ENCODE assay signal across 1 cellular context in the genomic region with DNA sequence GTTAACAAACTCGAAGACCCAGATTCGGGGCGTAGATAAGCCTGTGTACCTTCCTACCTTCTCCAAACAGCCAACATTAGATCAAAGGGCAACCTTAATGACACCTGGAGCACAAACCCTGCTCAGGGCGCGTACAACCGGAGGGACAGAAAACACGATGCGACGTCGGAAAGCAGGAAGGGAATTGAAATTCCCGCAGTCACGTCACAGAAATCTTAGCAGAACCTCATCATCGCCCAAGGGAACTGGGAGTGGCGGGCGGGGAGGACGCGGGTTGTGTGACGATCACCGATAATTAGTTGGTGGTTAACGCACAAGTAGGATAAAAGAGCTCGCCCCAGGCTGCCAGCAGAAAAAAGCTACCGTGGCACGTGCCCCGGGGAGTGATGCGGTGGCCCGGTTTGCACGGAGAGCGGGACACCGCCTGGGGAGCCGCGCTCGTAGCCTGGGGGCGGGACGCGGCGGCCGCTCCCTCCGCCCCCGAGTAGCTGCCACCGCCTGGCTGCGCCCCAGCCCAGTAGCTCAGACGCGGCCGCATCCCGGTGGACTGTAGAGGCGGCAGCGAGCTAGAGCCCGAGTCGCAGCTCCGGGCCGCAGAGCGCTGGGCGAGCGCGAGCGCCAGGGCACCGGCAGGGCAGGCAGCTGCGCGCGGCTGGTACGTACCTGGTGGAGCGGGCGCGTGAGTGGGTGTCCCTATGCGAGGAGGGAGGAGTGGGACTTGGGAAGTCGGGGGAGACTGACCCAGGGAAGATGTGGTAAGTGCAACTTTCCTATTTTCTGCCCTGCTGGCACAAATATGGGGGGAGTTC.
TF ChIP-seq lines count a peak whose summit lies in the region.

A gene with protein sequence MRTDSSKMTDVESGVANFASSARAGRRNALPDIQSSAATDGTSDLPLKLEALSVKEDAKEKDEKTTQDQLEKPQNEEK (plus strand): TSS at position 525 of the 809 bp plus-strand sequence. CDS start 107,390 bp downstream, outside the sequence.

TF ChIP-seq in HEK293, 187 proteins besides CTCF, POLR2A, EP300 and RAD21 (continued from another document and continues in another):
- TF ChIP-seq, protein P1, sequence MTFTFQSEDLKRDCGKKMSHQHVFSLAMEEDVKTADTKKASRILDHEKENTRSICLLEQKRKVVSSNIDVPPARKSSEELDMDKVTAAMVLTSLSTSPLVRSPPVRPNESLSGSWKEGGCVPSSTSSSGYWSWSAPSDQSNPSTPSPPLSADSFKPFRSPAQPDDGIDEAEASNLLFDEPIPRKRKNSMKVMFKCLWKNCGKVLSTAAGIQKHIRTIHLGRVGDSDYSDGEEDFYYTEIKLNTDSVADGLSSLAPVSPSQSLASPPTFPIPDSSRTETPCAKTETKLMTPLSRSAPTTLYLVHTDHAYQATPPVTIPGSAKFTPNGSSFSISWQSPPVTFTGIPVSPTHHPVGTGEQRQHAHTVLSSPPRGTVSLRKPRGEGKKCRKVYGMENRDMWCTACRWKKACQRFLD (tag by site-specific recombination; IDR thresholded peaks at IDR 0.05) = no peak
- TF ChIP-seq, protein P2, sequence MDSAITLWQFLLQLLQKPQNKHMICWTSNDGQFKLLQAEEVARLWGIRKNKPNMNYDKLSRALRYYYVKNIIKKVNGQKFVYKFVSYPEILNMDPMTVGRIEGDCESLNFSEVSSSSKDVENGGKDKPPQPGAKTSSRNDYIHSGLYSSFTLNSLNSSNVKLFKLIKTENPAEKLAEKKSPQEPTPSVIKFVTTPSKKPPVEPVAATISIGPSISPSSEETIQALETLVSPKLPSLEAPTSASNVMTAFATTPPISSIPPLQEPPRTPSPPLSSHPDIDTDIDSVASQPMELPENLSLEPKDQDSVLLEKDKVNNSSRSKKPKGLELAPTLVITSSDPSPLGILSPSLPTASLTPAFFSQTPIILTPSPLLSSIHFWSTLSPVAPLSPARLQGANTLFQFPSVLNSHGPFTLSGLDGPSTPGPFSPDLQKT (IDR thresholded peaks at IDR 0.05; ENCODE audit: borderline replicate concordance, low read depth, low read length) = no peak
- peak; percentile 93 for TF ChIP-seq ZSCAN30 (tag by site-specific recombination; IDR thresholded peaks at IDR 0.05)
- TF ChIP-seq, protein P3, sequence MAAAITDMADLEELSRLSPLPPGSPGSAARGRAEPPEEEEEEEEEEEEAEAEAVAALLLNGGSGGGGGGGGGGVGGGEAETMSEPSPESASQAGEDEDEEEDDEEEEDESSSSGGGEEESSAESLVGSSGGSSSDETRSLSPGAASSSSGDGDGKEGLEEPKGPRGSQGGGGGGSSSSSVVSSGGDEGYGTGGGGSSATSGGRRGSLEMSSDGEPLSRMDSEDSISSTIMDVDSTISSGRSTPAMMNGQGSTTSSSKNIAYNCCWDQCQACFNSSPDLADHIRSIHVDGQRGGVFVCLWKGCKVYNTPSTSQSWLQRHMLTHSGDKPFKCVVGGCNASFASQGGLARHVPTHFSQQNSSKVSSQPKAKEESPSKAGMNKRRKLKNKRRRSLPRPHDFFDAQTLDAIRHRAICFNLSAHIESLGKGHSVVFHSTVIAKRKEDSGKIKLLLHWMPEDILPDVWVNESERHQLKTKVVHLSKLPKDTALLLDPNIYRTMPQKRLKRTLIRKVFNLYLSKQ (tag by site-specific recombination; IDR thresholded peaks at IDR 0.05; ENCODE audit: borderline replicate concordance) = no peak
- TF ChIP-seq ZNF174 (tag by site-specific recombination; IDR thresholded peaks at IDR 0.05) = no peak
- TF ChIP-seq, protein P4, sequence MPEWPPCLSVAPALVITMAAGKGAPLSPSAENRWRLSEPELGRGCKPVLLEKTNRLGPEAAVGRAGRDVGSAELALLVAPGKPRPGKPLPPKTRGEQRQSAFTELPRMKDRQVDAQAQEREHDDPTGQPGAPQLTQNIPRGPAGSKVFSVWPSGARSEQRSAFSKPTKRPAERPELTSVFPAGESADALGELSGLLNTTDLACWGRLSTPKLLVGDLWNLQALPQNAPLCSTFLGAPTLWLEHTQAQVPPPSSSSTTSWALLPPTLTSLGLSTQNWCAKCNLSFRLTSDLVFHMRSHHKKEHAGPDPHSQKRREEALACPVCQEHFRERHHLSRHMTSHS (tag by site-specific recombination; IDR thresholded peaks at IDR 0.05) = 0 out of 2 replicates have a peak, but pooled peaks have one; percentile 18
- no peak for TF ChIP-seq ZNF624 (tag by site-specific recombination; IDR thresholded peaks at IDR 0.05)
- TF ChIP-seq ZBTB1 (tag by site-specific recombination; IDR thresholded peaks at IDR 0.05) = no peak
- 0 out of 2 replicates have a peak, but pooled peaks have one; percentile 23 for TF ChIP-seq ZNF76 (tag by site-specific recombination; IDR thresholded peaks at IDR 0.05; ENCODE audit: borderline replicate concordance, low read depth)
- TF ChIP-seq, protein P5, sequence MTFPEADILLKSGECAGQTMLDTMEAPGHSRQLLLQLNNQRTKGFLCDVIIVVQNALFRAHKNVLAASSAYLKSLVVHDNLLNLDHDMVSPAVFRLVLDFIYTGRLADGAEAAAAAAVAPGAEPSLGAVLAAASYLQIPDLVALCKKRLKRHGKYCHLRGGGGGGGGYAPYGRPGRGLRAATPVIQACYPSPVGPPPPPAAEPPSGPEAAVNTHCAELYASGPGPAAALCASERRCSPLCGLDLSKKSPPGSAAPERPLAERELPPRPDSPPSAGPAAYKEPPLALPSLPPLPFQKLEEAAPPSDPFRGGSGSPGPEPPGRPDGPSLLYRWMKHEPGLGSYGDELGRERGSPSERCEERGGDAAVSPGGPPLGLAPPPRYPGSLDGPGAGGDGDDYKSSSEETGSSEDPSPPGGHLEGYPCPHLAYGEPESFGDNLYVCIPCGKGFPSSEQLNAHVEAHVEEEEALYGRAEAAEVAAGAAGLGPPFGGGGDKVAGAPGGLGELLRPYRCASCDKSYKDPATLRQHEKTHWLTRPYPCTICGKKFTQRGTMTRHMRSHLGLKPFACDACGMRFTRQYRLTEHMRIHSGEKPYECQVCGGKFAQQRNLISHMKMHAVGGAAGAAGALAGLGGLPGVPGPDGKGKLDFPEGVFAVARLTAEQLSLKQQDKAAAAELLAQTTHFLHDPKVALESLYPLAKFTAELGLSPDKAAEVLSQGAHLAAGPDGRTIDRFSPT (tag by site-specific recombination; IDR thresholded peaks at IDR 0.05) = peak; percentile 91
- TF ChIP-seq ZFHX2 (tag by site-specific recombination; conservative IDR thresholded peaks at IDR 0.05) = peak; percentile 79
- TF ChIP-seq, protein P6, sequence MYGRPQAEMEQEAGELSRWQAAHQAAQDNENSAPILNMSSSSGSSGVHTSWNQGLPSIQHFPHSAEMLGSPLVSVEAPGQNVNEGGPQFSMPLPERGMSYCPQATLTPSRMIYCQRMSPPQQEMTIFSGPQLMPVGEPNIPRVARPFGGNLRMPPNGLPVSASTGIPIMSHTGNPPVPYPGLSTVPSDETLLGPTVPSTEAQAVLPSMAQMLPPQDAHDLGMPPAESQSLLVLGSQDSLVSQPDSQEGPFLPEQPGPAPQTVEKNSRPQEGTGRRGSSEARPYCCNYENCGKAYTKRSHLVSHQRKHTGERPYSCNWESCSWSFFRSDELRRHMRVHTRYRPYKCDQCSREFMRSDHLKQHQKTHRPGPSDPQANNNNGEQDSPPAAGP (tag by site-specific recombination; IDR thresholded peaks at IDR 0.05) = peak; percentile 95
- TF ChIP-seq ZNF394 (tag by site-specific recombination; IDR thresholded peaks at IDR 0.05; ENCODE audit: borderline replicate concordance) = peak; percentile 17; the same call in 1 of the 2 replicates
- TF ChIP-seq ZNF776 (tag by site-specific recombination; IDR thresholded peaks at IDR 0.05; ENCODE audit: borderline replicate concordance) = no peak
- TF ChIP-seq ZBTB7A (tag by site-specific recombination; IDR thresholded peaks at IDR 0.05; ENCODE audit: low read depth) = no peak
- TF ChIP-seq, protein P7, sequence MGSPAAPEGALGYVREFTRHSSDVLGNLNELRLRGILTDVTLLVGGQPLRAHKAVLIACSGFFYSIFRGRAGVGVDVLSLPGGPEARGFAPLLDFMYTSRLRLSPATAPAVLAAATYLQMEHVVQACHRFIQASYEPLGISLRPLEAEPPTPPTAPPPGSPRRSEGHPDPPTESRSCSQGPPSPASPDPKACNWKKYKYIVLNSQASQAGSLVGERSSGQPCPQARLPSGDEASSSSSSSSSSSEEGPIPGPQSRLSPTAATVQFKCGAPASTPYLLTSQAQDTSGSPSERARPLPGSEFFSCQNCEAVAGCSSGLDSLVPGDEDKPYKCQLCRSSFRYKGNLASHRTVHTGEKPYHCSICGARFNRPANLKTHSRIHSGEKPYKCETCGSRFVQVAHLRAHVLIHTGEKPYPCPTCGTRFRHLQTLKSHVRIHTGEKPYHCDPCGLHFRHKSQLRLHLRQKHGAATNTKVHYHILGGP (tag by site-specific recombination; IDR thresholded peaks at IDR 0.05) = no peak
- 0 out of 2 replicates have a peak, but pooled peaks have one; percentile 19 for TF ChIP-seq ZSCAN23 (tag by site-specific recombination; IDR thresholded peaks at IDR 0.05)
- no peak for TF ChIP-seq ZNF521 (tag by site-specific recombination; IDR thresholded peaks at IDR 0.05)
- TF ChIP-seq, protein P8, sequence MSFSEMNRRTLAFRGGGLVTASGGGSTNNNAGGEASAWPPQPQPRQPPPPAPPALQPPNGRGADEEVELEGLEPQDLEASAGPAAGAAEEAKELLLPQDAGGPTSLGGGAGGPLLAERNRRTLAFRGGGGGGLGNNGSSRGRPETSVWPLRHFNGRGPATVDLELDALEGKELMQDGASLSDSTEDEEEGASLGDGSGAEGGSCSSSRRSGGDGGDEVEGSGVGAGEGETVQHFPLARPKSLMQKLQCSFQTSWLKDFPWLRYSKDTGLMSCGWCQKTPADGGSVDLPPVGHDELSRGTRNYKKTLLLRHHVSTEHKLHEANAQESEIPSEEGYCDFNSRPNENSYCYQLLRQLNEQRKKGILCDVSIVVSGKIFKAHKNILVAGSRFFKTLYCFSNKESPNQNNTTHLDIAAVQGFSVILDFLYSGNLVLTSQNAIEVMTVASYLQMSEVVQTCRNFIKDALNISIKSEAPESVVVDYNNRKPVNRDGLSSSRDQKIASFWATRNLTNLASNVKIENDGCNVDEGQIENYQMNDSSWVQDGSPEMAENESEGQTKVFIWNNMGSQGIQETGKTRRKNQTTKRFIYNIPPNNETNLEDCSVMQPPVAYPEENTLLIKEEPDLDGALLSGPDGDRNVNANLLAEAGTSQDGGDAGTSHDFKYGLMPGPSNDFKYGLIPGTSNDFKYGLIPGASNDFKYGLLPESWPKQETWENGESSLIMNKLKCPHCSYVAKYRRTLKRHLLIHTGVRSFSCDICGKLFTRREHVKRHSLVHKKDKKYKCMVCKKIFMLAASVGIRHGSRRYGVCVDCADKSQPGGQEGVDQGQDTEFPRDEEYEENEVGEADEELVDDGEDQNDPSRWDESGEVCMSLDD (tag by site-specific recombination; IDR thresholded peaks at IDR 0.05) = no peak; the same call in 1 of the 2 replicates
- TF ChIP-seq SP3 (tag by site-specific recombination; IDR thresholded peaks at IDR 0.05) = peak; percentile 58
- TF ChIP-seq ZNF548 (tag by site-specific recombination; IDR thresholded peaks at IDR 0.05) = no peak
- TF ChIP-seq ZNF530 (tag by site-specific recombination; IDR thresholded peaks at IDR 0.05; ENCODE audit: low read depth) = no peak
- TF ChIP-seq EGR2 (tag by site-specific recombination; IDR thresholded peaks at IDR 0.05; ENCODE audit: low read depth) = peak; percentile 63
- TF ChIP-seq ZNF302 (tag by site-specific recombination; IDR thresholded peaks at IDR 0.05; ENCODE audit: low read depth) = no peak
- no peak for TF ChIP-seq ZNF626 (tag by site-specific recombination; IDR thresholded peaks at IDR 0.05)
- no peak for TF ChIP-seq ZNF514 (tag by site-specific recombination; IDR thresholded peaks at IDR 0.05)
- TF ChIP-seq ZBTB17 (tag by site-specific recombination; IDR thresholded peaks at IDR 0.05) = peak; percentile 93
- peak; percentile 90 for TF ChIP-seq ZBTB21 (tag by site-specific recombination; IDR thresholded peaks at IDR 0.05)
- no peak for TF ChIP-seq MEIS1 (CRISPR knock-in tag; IDR thresholded peaks at IDR 0.05; ENCODE audit: borderline replicate concordance)
- TF ChIP-seq ZNF664 (tag by site-specific recombination; IDR thresholded peaks at IDR 0.05) = no peak
- peak; percentile 65; the same call in 1 of the 2 replicates for TF ChIP-seq KLF16 (tag by site-specific recombination; IDR thresholded peaks at IDR 0.05)
- no peak for TF ChIP-seq ZNF473 (tag by site-specific recombination; IDR thresholded peaks at IDR 0.05)
- TF ChIP-seq ZNF830 (tag by site-specific recombination; IDR thresholded peaks at IDR 0.05; ENCODE audit: low read depth) = no peak
- no peak for TF ChIP-seq ZNF621 (tag by site-specific recombination; IDR thresholded peaks at IDR 0.05)
- no peak for TF ChIP-seq REPIN1 (tag by site-specific recombination; IDR thresholded peaks at IDR 0.05; ENCODE audit: low read depth)
- TF ChIP-seq ZNF121 (tag by site-specific recombination; IDR thresholded peaks at IDR 0.05) = no peak
- TF ChIP-seq, protein P9, sequence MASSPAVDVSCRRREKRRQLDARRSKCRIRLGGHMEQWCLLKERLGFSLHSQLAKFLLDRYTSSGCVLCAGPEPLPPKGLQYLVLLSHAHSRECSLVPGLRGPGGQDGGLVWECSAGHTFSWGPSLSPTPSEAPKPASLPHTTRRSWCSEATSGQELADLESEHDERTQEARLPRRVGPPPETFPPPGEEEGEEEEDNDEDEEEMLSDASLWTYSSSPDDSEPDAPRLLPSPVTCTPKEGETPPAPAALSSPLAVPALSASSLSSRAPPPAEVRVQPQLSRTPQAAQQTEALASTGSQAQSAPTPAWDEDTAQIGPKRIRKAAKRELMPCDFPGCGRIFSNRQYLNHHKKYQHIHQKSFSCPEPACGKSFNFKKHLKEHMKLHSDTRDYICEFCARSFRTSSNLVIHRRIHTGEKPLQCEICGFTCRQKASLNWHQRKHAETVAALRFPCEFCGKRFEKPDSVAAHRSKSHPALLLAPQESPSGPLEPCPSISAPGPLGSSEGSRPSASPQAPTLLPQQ (tag by site-specific recombination; IDR thresholded peaks at IDR 0.05) = peak; percentile 69
- no peak for TF ChIP-seq HOXD13 (CRISPR knock-in tag; IDR thresholded peaks at IDR 0.05; ENCODE audit: borderline replicate concordance)
- TF ChIP-seq, protein P10, sequence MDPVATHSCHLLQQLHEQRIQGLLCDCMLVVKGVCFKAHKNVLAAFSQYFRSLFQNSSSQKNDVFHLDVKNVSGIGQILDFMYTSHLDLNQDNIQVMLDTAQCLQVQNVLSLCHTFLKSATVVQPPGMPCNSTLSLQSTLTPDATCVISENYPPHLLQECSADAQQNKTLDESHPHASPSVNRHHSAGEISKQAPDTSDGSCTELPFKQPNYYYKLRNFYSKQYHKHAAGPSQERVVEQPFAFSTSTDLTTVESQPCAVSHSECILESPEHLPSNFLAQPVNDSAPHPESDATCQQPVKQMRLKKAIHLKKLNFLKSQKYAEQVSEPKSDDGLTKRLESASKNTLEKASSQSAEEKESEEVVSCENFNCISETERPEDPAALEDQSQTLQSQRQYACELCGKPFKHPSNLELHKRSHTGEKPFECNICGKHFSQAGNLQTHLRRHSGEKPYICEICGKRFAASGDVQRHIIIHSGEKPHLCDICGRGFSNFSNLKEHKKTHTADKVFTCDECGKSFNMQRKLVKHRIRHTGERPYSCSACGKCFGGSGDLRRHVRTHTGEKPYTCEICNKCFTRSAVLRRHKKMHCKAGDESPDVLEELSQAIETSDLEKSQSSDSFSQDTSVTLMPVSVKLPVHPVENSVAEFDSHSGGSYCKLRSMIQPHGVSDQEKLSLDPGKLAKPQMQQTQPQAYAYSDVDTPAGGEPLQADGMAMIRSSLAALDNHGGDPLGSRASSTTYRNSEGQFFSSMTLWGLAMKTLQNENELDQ (tag by site-specific recombination; IDR thresholded peaks at IDR 0.05; ENCODE audit: low read depth) = no peak
- peak; percentile 41 for TF ChIP-seq GLIS2 (tag by site-specific recombination; IDR thresholded peaks at IDR 0.05)
